ENCODE assay signal across 8 cellular contexts in genomic region chr14:64801800-64802199, GRCh38.
DNase-seq lines count a peak whose midpoint lies in the region; ATAC-seq and TF ChIP-seq lines count a peak whose summit lies in the region.

No MANE protein-coding gene starts in this region.

- intact Hi-C loops in testis (cut with DNase I; ENCODE audit: low total_unique reads) (no loop called here), sigmoid colon (cut with DNase I) (no loop called here)

- no peaks in the 10 kb centered on the region for H3K27me3 ChIP-seq in testis
- H3K27me3 ChIP-seq in sigmoid colon: no peaks in the 10 kb centered on the region

- H3K27ac ChIP-seq in testis (no peak overlapping the region), sigmoid colon (no peak overlapping the region)

- no peaks in the 10 kb centered on the region for H3K4me1 ChIP-seq in testis
- H3K4me1 ChIP-seq in sigmoid colon: peaks cover 0 to 10% (median 0%) of the 10 kb centered on the region in 4 donors

- no peak overlapping the region for H3K27ac Mint-ChIP-seq in activated naive CD8-positive, alpha-beta T cell treated with anti-CD3 and anti-CD28 coated beads, Interleukin-2, amount 50 U/mL, for 24 hours
- no peak overlapping the region for H3K27ac Mint-ChIP-seq in activated naive CD8-positive, alpha-beta T cell treated with anti-CD3 and anti-CD28 coated beads for 36 hours

- H3K36me3 Mint-ChIP-seq in activated naive CD8-positive, alpha-beta T cell treated with anti-CD3 and anti-CD28 coated beads, Interleukin-2, amount 50 U/mL, for 24 hours (ENCODE audit: low read depth): no peaks in the 10 kb centered on the region
- H3K36me3 Mint-ChIP-seq in activated naive CD8-positive, alpha-beta T cell treated with anti-CD3 and anti-CD28 coated beads for 36 hours: no peaks in the 10 kb centered on the region

- H3K4me3 Mint-ChIP-seq in activated naive CD8-positive, alpha-beta T cell treated with anti-CD3 and anti-CD28 coated beads, Interleukin-2, amount 50 U/mL, for 24 hours: no peak overlapping the region
- no peak overlapping the region for H3K4me3 Mint-ChIP-seq in activated naive CD8-positive, alpha-beta T cell treated with anti-CD3 and anti-CD28 coated beads for 36 hours

- WGBS in testis, 2 donors: 100% methylated on average over 1 of the region's 1 CpG
- WGBS in sigmoid colon, 2 donors: 88 to 94% methylated on average over 1 of the region's 1 CpG

- TF ChIP-seq POLR2A in testis (IDR thresholded peaks at IDR 0.05) (no peak), sigmoid colon (IDR thresholded peaks at IDR 0.05) (no peak), GM18505 (IDR thresholded peaks at IDR 0.05; ENCODE audit: borderline replicate concordance, extremely low read depth, insufficient read depth, insufficient read length) (no peak)

- H3K36me3 ChIP-seq in testis (ENCODE audit: low read depth, missing control alignments) (no peaks in the 10 kb centered on the region), sigmoid colon (no peaks in the 10 kb centered on the region)

- no peak for TF ChIP-seq EP300 in sigmoid colon (IDR thresholded peaks at IDR 0.05)

- H3K9me3 ChIP-seq in testis (no peaks in the 10 kb centered on the region), sigmoid colon (no peaks in the 10 kb centered on the region)

- DNase-seq in activated naive CD8-positive, alpha-beta T cell treated with anti-CD3 and anti-CD28 coated beads, Interleukin-2, amount 50 U/mL, for 24 hours: peak; percentile 23
- DNase-seq in activated naive CD8-positive, alpha-beta T cell treated with anti-CD3 and anti-CD28 coated beads for 36 hours: no peak
- DNase-seq in NCI-H69 (lab: John Stamatoyannopoulos, UW) (peak; percentile 61), epithelial cell of esophagus (ENCODE audit: low read depth) (peak; percentile 13), testis (peak; percentile 20), sigmoid colon (no peak), DMS79 (lab: John Stamatoyannopoulos, UW) (no peak)

- TF ChIP-seq CTCF in epithelial cell of esophagus (IDR thresholded peaks at IDR 0.05; ENCODE audit: insufficient read depth, low read depth, low read length, missing control alignments) (no peak), testis (IDR thresholded peaks at IDR 0.05) (peak in 2 of 3 experiments; percentile 5 to 31), sigmoid colon (IDR thresholded peaks at IDR 0.05) (no peak)

- H3K9me3 Mint-ChIP-seq in activated naive CD8-positive, alpha-beta T cell treated with anti-CD3 and anti-CD28 coated beads, Interleukin-2, amount 50 U/mL, for 24 hours: no peaks in the 10 kb centered on the region
- H3K9me3 Mint-ChIP-seq in activated naive CD8-positive, alpha-beta T cell treated with anti-CD3 and anti-CD28 coated beads for 36 hours: no peaks in the 10 kb centered on the region

- H3K4me3 ChIP-seq in epithelial cell of esophagus (ENCODE audit: low read length) (no peak overlapping the region), testis (no peak overlapping the region), sigmoid colon (no peak overlapping the region)

- no peaks in the 10 kb centered on the region for H3K27me3 Mint-ChIP-seq in activated naive CD8-positive, alpha-beta T cell treated with anti-CD3 and anti-CD28 coated beads, Interleukin-2, amount 50 U/mL, for 24 hours
- no peaks in the 10 kb centered on the region for H3K27me3 Mint-ChIP-seq in activated naive CD8-positive, alpha-beta T cell treated with anti-CD3 and anti-CD28 coated beads for 36 hours

- ATAC-seq in activated naive CD8-positive, alpha-beta T cell treated with anti-CD3 and anti-CD28 coated beads, Interleukin-2, amount 50 U/mL, for 24 hours: no peak
- no peak for ATAC-seq in GM18505 (IDR thresholded peaks at IDR 0.05; ENCODE audit: unreplicated experiment)

- H3K4me1 Mint-ChIP-seq in activated naive CD8-positive, alpha-beta T cell treated with anti-CD3 and anti-CD28 coated beads, Interleukin-2, amount 50 U/mL, for 24 hours: no peaks in the 10 kb centered on the region
- H3K4me1 Mint-ChIP-seq in activated naive CD8-positive, alpha-beta T cell treated with anti-CD3 and anti-CD28 coated beads for 36 hours: no peaks in the 10 kb centered on the region

Comparison
In these comparisons a context has a peak if more than half of its experiments do, and no peak if none do; other contexts are left out.
1. DNase-seq: peak in activated naive CD8-positive, alpha-beta T cell treated with anti-CD3 and anti-CD28 coated beads, Interleukin-2, amount 50 U/mL, for 24 hours (single experiment), NCI-H69 (single experiment), epithelial cell of esophagus (single experiment) and testis (single experiment); none in activated naive CD8-positive, alpha-beta T cell treated with anti-CD3 and anti-CD28 coated beads for 36 hours (single experiment), sigmoid colon (single experiment) and DMS79 (single experiment).
2. CTCF ChIP-seq: peak in testis (2 of 3); none in epithelial cell of esophagus (single experiment) and sigmoid colon (0 of 4).